18 cellular contexts compared by ENCODE assay signal in genomic region chr7:49763791-49764190, GRCh38. TPM values are rescaled to one million over a fixed set of nuclear protein-coding genes. Genes with fewer than 3 reads are reported as not detected.
"Had no signal": no experiment of that assay in that cellular context is flagged by ENCODE, and none has a peak within 500 bp of the region (broad histone marks: within the 10 kb centered on the region; RNA-seq: fewer than 3 reads in every experiment).

No MANE protein-coding gene starts in this region.

- H3K4me3 ChIP-seq: ascending aorta, coronary artery, gastrocnemius medialis, heart left ventricle, right atrium auricular region had no signal

- H3K27ac ChIP-seq: ascending aorta, coronary artery, gastrocnemius medialis, heart left ventricle, right atrium auricular region had no signal

- H3K4me1 ChIP-seq: ascending aorta, gastrocnemius medialis, heart left ventricle, right atrium auricular region had no signal

- H3K27me3 ChIP-seq: ascending aorta, gastrocnemius medialis, heart left ventricle, right atrium auricular region had no signal

- H3K36me3 ChIP-seq: ascending aorta, gastrocnemius medialis, heart left ventricle, right atrium auricular region had no signal

- ATAC-seq: gastrocnemius medialis, heart left ventricle, left ventricle myocardium superior had no signal

- H3K9me3 ChIP-seq: ascending aorta, gastrocnemius medialis, heart left ventricle, right atrium auricular region had no signal

- DNase-seq: activated CD4-positive, alpha-beta T cell treated with anti-CD3 and anti-CD28 coated beads, Interleukin-2, amount 10 ng/mL, durations not matched to agents 24 days and 14 days; activated CD4-positive, CD25-positive, alpha-beta regulatory T cell; activated CD8-positive, alpha-beta memory T cell treated with anti-CD3 and anti-CD28 coated beads, Interleukin-2, amount 50 U/mL, for 48 hours; activated effector memory CD4-positive, alpha-beta T cell treated with anti-CD3 and anti-CD28 coated beads, Interleukin-2, amount 50 U/mL, for 16 hours; activated naive CD4-positive, alpha-beta T cell treated with anti-CD3 and anti-CD28 coated beads, Interleukin-2, amount 50 U/mL, for 16 hours; activated T-cell treated with anti-CD3 and anti-CD28 coated beads, Interleukin-2, amount 50 U/mL, for 48 hours; erythroblast; gastrocnemius medialis; heart left ventricle; left ventricle myocardium superior; stimulated activated CD4-positive, alpha-beta T cell treated with anti-CD3 and anti-CD28 coated beads, Interleukin-12 subunit alpha, Interleukin-12 subunit beta, amount 100 ng/mL, for 4 hours; stimulated activated CD4-positive, alpha-beta T cell treated with anti-CD3 and anti-CD28 coated beads, Interleukin-1b, Interleukin-23, amount 100 ng/mL, for 48 hours; stimulated activated CD8-positive, alpha-beta memory T cell treated with anti-CD3 and anti-CD28 coated beads, Interleukin-4, amount 100 ng/mL, for 48 hours; stimulated activated naive CD4-positive, alpha-beta T cell had no signal

RNA-seq across cellular contexts. Expression of gene VWC2, which starts 9.6 kb away (rescaled TPM):
- total RNA-seq: activated CD4-positive, alpha-beta T cell treated with anti-CD3 and anti-CD28 coated beads, Interleukin-2, amount 10 ng/mL, durations not matched to agents 24 days and 14 days; ascending aorta; gastrocnemius medialis; mononuclear cell had no signal
